In genomic region chr4:59647500-59647899, GRCh38 we compare ENCODE assay signal across 27 cellular contexts.
"Had no signal": no experiment of that assay in that cellular context is flagged by ENCODE, and none has a peak within 500 bp of the region (broad histone marks: within the 10 kb centered on the region; RNA-seq: fewer than 3 reads in every experiment).

No MANE protein-coding gene starts in this region.

- H3K4me3 ChIP-seq: colonic mucosa, esophagus squamous epithelium, gastrocnemius medialis, heart right ventricle, left ventricle myocardium inferior, lower lobe of right lung, mucosa of descending colon had no signal

- ATAC-seq: effector memory CD8-positive, alpha-beta T cell; esophagus mucosa; gastrocnemius medialis; heart right ventricle; left colon; left lobe of liver; lower lobe of right lung; mucosa of descending colon had no signal

- FAIRE-seq: endometrium, kidney had no signal

- DNase-seq: colonic mucosa; cortex of kidney; effector CD8-positive, alpha-beta T cell; effector memory CD8-positive, alpha-beta T cell; endodermal cell; erythroblast; esophagus squamous epithelium; foreskin fibroblast; foreskin melanocyte; gastrocnemius medialis; glutamatergic neuron; head of caudate nucleus; heart right ventricle; hypothalamus; immature natural killer cell; kidney; kidney glomerular epithelial cell; left colon; left ventricle myocardium inferior; lower lobe of right lung; mesenchymal stem cell; mucosa of descending colon; naive B cell had no signal

- H3K36me3 ChIP-seq: colonic mucosa, esophagus squamous epithelium, gastrocnemius medialis, heart right ventricle, left ventricle myocardium inferior, lower lobe of right lung had no signal

- H3K27ac ChIP-seq: colonic mucosa, epithelial cell of prostate, esophagus squamous epithelium, gastrocnemius medialis, heart right ventricle, left ventricle myocardium inferior, lower lobe of right lung had no signal

- H3K9me3 ChIP-seq: colonic mucosa, esophagus squamous epithelium, gastrocnemius medialis, lower lobe of right lung had no signal

- H3K27me3 ChIP-seq: colonic mucosa, esophagus squamous epithelium, gastrocnemius medialis, heart right ventricle had no signal

- H3K4me1 ChIP-seq: colonic mucosa, esophagus squamous epithelium, gastrocnemius medialis, heart right ventricle, left ventricle myocardium inferior, lower lobe of right lung had no signal
